Comparison of ENCODE assay signal across 1 cellular context in the genomic region with DNA sequence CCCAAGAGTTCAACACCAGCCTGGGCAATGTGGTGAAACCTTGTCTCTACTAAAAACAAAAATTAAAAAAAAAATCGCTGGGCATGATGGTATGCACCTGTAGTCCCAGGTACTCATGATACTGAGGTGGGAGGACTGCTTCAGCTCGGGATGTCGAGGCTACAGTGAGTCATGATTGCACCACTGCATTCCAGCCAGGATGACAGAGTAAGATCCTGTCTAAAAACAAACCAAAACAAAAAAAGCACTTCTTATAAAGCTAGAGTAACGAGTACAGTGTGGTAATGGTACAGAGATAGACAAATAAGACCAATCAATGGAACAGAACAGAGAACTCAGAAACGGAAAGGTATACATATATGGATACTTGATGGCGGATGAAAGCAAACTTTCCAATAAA.
A peak's percentile ranks its signal among the peaks of the same experiment; 100 is the strongest.
TF ChIP-seq lines count a peak whose summit lies in the region.

No MANE protein-coding gene starts in this region.

TF ChIP-seq in HepG2, 621 proteins besides CTCF, POLR2A, EP300 and RAD21 (continued from another document and continues in another):
- TF ChIP-seq, protein P1, sequence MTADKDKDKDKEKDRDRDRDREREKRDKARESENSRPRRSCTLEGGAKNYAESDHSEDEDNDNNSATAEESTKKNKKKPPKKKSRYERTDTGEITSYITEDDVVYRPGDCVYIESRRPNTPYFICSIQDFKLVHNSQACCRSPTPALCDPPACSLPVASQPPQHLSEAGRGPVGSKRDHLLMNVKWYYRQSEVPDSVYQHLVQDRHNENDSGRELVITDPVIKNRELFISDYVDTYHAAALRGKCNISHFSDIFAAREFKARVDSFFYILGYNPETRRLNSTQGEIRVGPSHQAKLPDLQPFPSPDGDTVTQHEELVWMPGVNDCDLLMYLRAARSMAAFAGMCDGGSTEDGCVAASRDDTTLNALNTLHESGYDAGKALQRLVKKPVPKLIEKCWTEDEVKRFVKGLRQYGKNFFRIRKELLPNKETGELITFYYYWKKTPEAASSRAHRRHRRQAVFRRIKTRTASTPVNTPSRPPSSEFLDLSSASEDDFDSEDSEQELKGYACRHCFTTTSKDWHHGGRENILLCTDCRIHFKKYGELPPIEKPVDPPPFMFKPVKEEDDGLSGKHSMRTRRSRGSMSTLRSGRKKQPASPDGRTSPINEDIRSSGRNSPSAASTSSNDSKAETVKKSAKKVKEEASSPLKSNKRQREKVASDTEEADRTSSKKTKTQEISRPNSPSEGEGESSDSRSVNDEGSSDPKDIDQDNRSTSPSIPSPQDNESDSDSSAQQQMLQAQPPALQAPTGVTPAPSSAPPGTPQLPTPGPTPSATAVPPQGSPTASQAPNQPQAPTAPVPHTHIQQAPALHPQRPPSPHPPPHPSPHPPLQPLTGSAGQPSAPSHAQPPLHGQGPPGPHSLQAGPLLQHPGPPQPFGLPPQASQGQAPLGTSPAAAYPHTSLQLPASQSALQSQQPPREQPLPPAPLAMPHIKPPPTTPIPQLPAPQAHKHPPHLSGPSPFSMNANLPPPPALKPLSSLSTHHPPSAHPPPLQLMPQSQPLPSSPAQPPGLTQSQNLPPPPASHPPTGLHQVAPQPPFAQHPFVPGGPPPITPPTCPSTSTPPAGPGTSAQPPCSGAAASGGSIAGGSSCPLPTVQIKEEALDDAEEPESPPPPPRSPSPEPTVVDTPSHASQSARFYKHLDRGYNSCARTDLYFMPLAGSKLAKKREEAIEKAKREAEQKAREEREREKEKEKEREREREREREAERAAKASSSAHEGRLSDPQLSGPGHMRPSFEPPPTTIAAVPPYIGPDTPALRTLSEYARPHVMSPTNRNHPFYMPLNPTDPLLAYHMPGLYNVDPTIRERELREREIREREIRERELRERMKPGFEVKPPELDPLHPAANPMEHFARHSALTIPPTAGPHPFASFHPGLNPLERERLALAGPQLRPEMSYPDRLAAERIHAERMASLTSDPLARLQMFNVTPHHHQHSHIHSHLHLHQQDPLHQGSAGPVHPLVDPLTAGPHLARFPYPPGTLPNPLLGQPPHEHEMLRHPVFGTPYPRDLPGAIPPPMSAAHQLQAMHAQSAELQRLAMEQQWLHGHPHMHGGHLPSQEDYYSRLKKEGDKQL (CRISPR knock-in tag; IDR thresholded peaks at IDR 0.05; ENCODE audit: low read depth): 0 out of 2 replicates have a peak, but pooled peaks have one; percentile 40
- TF ChIP-seq TBX3 (IDR thresholded peaks at IDR 0.05; ENCODE audit: borderline replicate concordance) (no peak), MED1 (CRISPR knock-in tag; IDR thresholded peaks at IDR 0.05) (peak; percentile 73), JDP2 (CRISPR knock-in tag; IDR thresholded peaks at IDR 0.05; ENCODE audit: borderline replicate concordance) (no peak), FOXO1 (CRISPR knock-in tag; IDR thresholded peaks at IDR 0.05) (peak; percentile 65; the same call in 1 of the 2 replicates), FOSL1 (CRISPR knock-in tag; IDR thresholded peaks at IDR 0.05; ENCODE audit: borderline replicate concordance) (peak; percentile 91), ZNF235 (CRISPR knock-in tag; IDR thresholded peaks at IDR 0.05; ENCODE audit: borderline replicate concordance) (no peak), SP4 (CRISPR knock-in tag; IDR thresholded peaks at IDR 0.05) (no peak), SAP130 (CRISPR knock-in tag; IDR thresholded peaks at IDR 0.05; ENCODE audit: low read depth) (peak; percentile 81), ZSCAN21 (CRISPR knock-in tag; IDR thresholded peaks at IDR 0.05; ENCODE audit: borderline replicate concordance) (no peak), PHF20 (CRISPR knock-in tag; IDR thresholded peaks at IDR 0.05) (no peak), FOXA3 (CRISPR knock-in tag; IDR thresholded peaks at IDR 0.05) (peak; percentile 75), ZNF839 (CRISPR knock-in tag; IDR thresholded peaks at IDR 0.05; ENCODE audit: borderline replicate concordance) (no peak), TEAD3 (CRISPR knock-in tag; optimal IDR thresholded peaks at IDR 0.05; ENCODE audit: borderline replicate concordance) (peak; percentile 99), NRL (CRISPR knock-in tag; IDR thresholded peaks at IDR 0.05; ENCODE audit: borderline replicate concordance) (no peak), ZNF619 (CRISPR knock-in tag; IDR thresholded peaks at IDR 0.05) (no peak), NFYC (CRISPR knock-in tag; IDR thresholded peaks at IDR 0.05) (peak; percentile 18; the same call in 1 of the 2 replicates), NFIC (IDR thresholded peaks at IDR 0.05; ENCODE audit: low read length) (0 out of 2 replicates have a peak, but pooled peaks have one; percentile 23), HDAC1 (CRISPR knock-in tag; IDR thresholded peaks at IDR 0.05) (peak; percentile 37; the same call in 1 of the 2 replicates), PAF1 (CRISPR knock-in tag; IDR thresholded peaks at IDR 0.05) (no peak), ZNF766 (CRISPR knock-in tag; IDR thresholded peaks at IDR 0.05; ENCODE audit: borderline replicate concordance) (no peak), TARDBP (CRISPR knock-in tag; IDR thresholded peaks at IDR 0.05) (no peak), SMC3 (IDR thresholded peaks at IDR 0.05; ENCODE audit: low read length) (peak; percentile 8; the same call in 1 of the 2 replicates), TMF1 (CRISPR knock-in tag; IDR thresholded peaks at IDR 0.05; ENCODE audit: low read depth) (no peak)
- TF ChIP-seq, protein P2, sequence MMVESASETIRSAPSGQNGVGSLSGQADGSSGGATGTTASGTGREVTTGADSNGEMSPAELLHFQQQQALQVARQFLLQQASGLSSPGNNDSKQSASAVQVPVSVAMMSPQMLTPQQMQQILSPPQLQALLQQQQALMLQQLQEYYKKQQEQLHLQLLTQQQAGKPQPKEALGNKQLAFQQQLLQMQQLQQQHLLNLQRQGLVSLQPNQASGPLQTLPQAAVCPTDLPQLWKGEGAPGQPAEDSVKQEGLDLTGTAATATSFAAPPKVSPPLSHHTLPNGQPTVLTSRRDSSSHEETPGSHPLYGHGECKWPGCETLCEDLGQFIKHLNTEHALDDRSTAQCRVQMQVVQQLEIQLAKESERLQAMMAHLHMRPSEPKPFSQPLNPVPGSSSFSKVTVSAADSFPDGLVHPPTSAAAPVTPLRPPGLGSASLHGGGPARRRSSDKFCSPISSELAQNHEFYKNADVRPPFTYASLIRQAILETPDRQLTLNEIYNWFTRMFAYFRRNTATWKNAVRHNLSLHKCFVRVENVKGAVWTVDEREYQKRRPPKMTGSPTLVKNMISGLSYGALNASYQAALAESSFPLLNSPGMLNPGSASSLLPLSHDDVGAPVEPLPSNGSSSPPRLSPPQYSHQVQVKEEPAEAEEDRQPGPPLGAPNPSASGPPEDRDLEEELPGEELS (CRISPR knock-in tag; IDR thresholded peaks at IDR 0.05): peak; percentile 51; the same call in 1 of the 2 replicates
- TF ChIP-seq, protein P3, sequence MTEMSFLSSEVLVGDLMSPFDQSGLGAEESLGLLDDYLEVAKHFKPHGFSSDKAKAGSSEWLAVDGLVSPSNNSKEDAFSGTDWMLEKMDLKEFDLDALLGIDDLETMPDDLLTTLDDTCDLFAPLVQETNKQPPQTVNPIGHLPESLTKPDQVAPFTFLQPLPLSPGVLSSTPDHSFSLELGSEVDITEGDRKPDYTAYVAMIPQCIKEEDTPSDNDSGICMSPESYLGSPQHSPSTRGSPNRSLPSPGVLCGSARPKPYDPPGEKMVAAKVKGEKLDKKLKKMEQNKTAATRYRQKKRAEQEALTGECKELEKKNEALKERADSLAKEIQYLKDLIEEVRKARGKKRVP (CRISPR knock-in tag; IDR thresholded peaks at IDR 0.05): peak in 1 of 2 experiments; percentile 89; a peak in 2 of 4 replicates
- TF ChIP-seq, protein P4, sequence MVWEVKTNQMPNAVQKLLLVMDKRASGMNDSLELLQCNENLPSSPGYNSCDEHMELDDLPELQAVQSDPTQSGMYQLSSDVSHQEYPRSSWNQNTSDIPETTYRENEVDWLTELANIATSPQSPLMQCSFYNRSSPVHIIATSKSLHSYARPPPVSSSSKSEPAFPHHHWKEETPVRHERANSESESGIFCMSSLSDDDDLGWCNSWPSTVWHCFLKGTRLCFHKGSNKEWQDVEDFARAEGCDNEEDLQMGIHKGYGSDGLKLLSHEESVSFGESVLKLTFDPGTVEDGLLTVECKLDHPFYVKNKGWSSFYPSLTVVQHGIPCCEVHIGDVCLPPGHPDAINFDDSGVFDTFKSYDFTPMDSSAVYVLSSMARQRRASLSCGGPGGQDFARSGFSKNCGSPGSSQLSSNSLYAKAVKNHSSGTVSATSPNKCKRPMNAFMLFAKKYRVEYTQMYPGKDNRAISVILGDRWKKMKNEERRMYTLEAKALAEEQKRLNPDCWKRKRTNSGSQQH (CRISPR knock-in tag; IDR thresholded peaks at IDR 0.05; ENCODE audit: low read depth): 0 out of 2 replicates have a peak, but pooled peaks have one; percentile 47
- TF ChIP-seq, protein P5, sequence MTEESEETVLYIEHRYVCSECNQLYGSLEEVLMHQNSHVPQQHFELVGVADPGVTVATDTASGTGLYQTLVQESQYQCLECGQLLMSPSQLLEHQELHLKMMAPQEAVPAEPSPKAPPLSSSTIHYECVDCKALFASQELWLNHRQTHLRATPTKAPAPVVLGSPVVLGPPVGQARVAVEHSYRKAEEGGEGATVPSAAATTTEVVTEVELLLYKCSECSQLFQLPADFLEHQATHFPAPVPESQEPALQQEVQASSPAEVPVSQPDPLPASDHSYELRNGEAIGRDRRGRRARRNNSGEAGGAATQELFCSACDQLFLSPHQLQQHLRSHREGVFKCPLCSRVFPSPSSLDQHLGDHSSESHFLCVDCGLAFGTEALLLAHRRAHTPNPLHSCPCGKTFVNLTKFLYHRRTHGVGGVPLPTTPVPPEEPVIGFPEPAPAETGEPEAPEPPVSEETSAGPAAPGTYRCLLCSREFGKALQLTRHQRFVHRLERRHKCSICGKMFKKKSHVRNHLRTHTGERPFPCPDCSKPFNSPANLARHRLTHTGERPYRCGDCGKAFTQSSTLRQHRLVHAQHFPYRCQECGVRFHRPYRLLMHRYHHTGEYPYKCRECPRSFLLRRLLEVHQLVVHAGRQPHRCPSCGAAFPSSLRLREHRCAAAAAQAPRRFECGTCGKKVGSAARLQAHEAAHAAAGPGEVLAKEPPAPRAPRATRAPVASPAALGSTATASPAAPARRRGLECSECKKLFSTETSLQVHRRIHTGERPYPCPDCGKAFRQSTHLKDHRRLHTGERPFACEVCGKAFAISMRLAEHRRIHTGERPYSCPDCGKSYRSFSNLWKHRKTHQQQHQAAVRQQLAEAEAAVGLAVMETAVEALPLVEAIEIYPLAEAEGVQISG (CRISPR knock-in tag; IDR thresholded peaks at IDR 0.05): no peak
- TF ChIP-seq, protein P6, sequence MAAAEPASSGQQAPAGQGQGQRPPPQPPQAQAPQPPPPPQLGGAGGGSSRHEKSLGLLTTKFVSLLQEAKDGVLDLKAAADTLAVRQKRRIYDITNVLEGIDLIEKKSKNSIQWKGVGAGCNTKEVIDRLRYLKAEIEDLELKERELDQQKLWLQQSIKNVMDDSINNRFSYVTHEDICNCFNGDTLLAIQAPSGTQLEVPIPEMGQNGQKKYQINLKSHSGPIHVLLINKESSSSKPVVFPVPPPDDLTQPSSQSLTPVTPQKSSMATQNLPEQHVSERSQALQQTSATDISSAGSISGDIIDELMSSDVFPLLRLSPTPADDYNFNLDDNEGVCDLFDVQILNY (CRISPR knock-in tag; conservative IDR thresholded peaks at IDR 0.05): no peak
- TF ChIP-seq, protein P7, sequence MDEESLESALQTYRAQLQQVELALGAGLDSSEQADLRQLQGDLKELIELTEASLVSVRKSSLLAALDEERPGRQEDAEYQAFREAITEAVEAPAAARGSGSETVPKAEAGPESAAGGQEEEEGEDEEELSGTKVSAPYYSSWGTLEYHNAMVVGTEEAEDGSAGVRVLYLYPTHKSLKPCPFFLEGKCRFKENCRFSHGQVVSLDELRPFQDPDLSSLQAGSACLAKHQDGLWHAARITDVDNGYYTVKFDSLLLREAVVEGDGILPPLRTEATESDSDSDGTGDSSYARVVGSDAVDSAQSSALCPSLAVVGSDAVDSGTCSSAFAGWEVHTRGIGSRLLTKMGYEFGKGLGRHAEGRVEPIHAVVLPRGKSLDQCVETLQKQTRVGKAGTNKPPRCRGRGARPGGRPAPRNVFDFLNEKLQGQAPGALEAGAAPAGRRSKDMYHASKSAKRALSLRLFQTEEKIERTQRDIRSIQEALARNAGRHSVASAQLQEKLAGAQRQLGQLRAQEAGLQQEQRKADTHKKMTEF (CRISPR knock-in tag; IDR thresholded peaks at IDR 0.05): peak; percentile 59; the same call in 1 of the 2 replicates
- TF ChIP-seq, protein P8, sequence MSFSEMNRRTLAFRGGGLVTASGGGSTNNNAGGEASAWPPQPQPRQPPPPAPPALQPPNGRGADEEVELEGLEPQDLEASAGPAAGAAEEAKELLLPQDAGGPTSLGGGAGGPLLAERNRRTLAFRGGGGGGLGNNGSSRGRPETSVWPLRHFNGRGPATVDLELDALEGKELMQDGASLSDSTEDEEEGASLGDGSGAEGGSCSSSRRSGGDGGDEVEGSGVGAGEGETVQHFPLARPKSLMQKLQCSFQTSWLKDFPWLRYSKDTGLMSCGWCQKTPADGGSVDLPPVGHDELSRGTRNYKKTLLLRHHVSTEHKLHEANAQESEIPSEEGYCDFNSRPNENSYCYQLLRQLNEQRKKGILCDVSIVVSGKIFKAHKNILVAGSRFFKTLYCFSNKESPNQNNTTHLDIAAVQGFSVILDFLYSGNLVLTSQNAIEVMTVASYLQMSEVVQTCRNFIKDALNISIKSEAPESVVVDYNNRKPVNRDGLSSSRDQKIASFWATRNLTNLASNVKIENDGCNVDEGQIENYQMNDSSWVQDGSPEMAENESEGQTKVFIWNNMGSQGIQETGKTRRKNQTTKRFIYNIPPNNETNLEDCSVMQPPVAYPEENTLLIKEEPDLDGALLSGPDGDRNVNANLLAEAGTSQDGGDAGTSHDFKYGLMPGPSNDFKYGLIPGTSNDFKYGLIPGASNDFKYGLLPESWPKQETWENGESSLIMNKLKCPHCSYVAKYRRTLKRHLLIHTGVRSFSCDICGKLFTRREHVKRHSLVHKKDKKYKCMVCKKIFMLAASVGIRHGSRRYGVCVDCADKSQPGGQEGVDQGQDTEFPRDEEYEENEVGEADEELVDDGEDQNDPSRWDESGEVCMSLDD (CRISPR knock-in tag; IDR thresholded peaks at IDR 0.05; ENCODE audit: borderline replicate concordance): 0 out of 2 replicates have a peak, but pooled peaks have one; percentile 47
- TF ChIP-seq, protein P9, sequence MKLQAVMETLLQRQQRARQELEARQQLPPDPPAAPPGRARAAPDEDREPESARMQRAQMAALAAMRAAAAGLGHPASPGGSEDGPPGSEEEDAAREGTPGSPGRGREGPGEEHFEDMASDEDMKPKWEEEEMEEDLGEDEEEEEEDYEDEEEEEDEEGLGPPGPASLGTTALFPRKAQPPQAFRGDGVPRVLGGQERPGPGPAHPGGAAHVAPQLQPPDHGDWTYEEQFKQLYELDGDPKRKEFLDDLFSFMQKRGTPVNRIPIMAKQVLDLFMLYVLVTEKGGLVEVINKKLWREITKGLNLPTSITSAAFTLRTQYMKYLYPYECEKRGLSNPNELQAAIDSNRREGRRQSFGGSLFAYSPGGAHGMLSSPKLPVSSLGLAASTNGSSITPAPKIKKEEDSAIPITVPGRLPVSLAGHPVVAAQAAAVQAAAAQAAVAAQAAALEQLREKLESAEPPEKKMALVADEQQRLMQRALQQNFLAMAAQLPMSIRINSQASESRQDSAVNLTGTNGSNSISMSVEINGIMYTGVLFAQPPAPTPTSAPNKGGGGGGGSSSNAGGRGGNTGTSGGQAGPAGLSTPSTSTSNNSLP (IDR thresholded peaks at IDR 0.05; ENCODE audit: low read depth, low read length): peak; percentile 91
- TF ChIP-seq, protein P10, sequence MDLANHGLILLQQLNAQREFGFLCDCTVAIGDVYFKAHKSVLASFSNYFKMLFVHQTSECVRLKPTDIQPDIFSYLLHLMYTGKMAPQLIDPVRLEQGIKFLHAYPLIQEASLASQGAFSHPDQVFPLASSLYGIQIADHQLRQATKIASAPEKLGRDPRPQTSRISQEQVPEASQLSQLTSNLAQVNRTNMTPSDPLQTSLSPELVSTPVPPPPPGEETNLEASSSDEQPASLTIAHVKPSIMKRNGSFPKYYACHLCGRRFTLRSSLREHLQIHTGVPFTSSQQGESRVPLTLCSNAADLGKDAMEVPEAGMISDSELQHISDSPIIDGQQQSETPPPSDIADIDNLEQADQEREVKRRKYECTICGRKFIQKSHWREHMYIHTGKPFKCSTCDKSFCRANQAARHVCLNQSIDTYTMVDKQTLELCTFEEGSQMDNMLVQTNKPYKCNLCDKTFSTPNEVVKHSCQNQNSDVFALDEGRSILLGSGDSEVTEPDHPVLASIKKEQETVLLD (CRISPR knock-in tag; IDR thresholded peaks at IDR 0.05; ENCODE audit: low read depth): no peak
